ENCODE assay signal across 15 cellular contexts in the genomic region with DNA sequence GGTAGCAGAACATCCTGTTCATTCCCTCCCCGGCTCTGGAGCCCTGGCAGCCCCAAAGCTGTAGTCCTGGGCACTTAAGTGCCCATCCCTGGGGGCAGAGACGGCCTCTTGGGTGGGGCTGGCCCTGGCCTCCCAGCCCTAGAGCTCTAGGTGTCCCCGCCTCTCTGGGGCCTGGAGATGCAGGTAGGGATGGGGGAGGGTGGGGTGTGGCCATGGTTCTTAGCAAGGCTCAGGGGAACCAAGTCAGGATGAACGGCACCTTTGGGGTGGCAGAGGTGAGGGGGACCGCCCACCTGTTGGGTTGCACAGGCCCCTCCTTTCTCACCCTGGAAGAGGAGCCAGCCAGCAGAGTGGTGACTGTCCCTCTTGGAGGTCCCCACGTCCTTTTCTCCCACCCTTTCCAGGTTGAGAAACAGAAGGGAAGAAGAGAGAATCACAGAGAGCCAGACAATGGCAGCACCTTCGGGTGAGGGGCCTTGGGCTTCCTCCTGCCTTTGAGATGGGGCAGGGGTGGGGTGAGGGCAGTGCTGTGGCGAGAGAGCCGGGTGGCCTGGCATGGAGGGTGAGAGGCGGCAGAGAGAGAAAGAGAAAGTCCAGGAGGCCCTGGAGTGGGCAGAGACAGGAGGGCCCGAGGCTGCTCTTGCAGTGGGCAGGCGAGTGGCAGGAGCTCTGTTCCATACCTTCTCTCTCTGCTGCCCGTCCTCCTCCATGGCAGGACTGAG. TPM values are rescaled to one million over a fixed set of nuclear protein-coding genes. Genes with fewer than 3 reads are reported as not detected.
DNase-seq lines count a peak whose midpoint lies in the region; ATAC-seq and TF ChIP-seq lines count a peak whose summit lies in the region.
"Had no signal": no experiment of that assay in that cellular context is flagged by ENCODE, and none has a peak within 500 bp of the region (broad histone marks: within the 10 kb centered on the region; RNA-seq: fewer than 3 reads in every experiment).

No MANE protein-coding gene starts in this region.

- H3K36me3 Mint-ChIP-seq in activated naive CD4-positive, alpha-beta T cell treated with anti-CD3 and anti-CD28 coated beads, Interleukin-2, amount 50 U/mL, for 24 hours, result no peaks in the 10 kb centered on the region
- H3K36me3 Mint-ChIP-seq in activated CD4-positive, alpha-beta memory T cell treated with anti-CD3 and anti-CD28 coated beads for 36 hours, result no peaks in the 10 kb centered on the region
- H3K36me3 Mint-ChIP-seq in mesothelial cell of epicardium, result peaks cover 3% of the 10 kb centered on the region
- peaks cover 2 to 4% of the 10 kb centered on the region in 2 donors for H3K36me3 Mint-ChIP-seq in stimulated activated naive B cell treated with anti-CD40 and anti-IgM and Interleukin-4, amounts not matched to agents 10 μg/mL and 1 μg/mL and 100 μg/mL, for 72 hours

- peaks cover 23% of the 10 kb centered on the region for H3K4me1 Mint-ChIP-seq in activated naive CD4-positive, alpha-beta T cell treated with anti-CD3 and anti-CD28 coated beads, Interleukin-2, amount 50 U/mL, for 24 hours
- peaks cover 13% of the 10 kb centered on the region for H3K4me1 Mint-ChIP-seq in activated CD4-positive, alpha-beta memory T cell treated with anti-CD3 and anti-CD28 coated beads for 36 hours (ENCODE audit: low read depth)
- peaks cover 24% of the 10 kb centered on the region for H3K4me1 Mint-ChIP-seq in mesothelial cell of epicardium
- H3K4me1 Mint-ChIP-seq in stimulated activated naive B cell treated with anti-CD40 and anti-IgM and Interleukin-4, amounts not matched to agents 10 μg/mL and 1 μg/mL and 100 μg/mL, for 72 hours, result peaks cover 16 to 32% of the 10 kb centered on the region in 2 donors

- DNase-seq in activated naive CD4-positive, alpha-beta T cell (lab: John Stamatoyannopoulos, UW), result no peak
- DNase-seq in activated CD4-positive, alpha-beta memory T cell treated with anti-CD3 and anti-CD28 coated beads for 36 hours, result no peak
- DNase-seq in mesothelial cell of epicardium (ENCODE audit: low spot score in 2 of 2, unreplicated experiment in 2 of 2) (no peak), spleen (no peak), HK-2 (ENCODE audit: unreplicated experiment) (no peak)
- DNase-seq in stimulated activated naive B cell treated with anti-CD40 and anti-IgM and Interleukin-4, amounts not matched to agents 10 μg/mL and 1 μg/mL and 100 μg/mL, for 72 hours, result no peak
- DNase-seq in effector memory CD4-positive, alpha-beta T cell, result no peak
- DNase-seq: activated effector memory CD4-positive, alpha-beta T cell treated with Interleukin-2 at 50 U/mL for 16 hours; aorta; NCI-H1436 treated with DMSO at 0.1 percent for 48 hours; NCI-H774; stimulated activated naive CD4-positive, alpha-beta T cell treated with Interleukin-2 at 50 U/mL for 16 hours had no signal

- H3K9me3 Mint-ChIP-seq in activated naive CD4-positive, alpha-beta T cell treated with anti-CD3 and anti-CD28 coated beads, Interleukin-2, amount 50 U/mL, for 24 hours, result no peaks in the 10 kb centered on the region
- no peaks in the 10 kb centered on the region for H3K9me3 Mint-ChIP-seq in activated CD4-positive, alpha-beta memory T cell treated with anti-CD3 and anti-CD28 coated beads for 36 hours
- H3K9me3 Mint-ChIP-seq in mesothelial cell of epicardium, result no peaks in the 10 kb centered on the region
- no peaks in the 10 kb centered on the region for H3K9me3 Mint-ChIP-seq in stimulated activated naive B cell treated with anti-CD40 and anti-IgM and Interleukin-4, amounts not matched to agents 10 μg/mL and 1 μg/mL and 100 μg/mL, for 72 hours

- H3K27ac Mint-ChIP-seq in activated naive CD4-positive, alpha-beta T cell treated with anti-CD3 and anti-CD28 coated beads, Interleukin-2, amount 50 U/mL, for 24 hours, result no peak overlapping the region
- no peak overlapping the region for H3K27ac Mint-ChIP-seq in activated CD4-positive, alpha-beta memory T cell treated with anti-CD3 and anti-CD28 coated beads for 36 hours
- no peak overlapping the region for H3K27ac Mint-ChIP-seq in mesothelial cell of epicardium
- peak overlapping the region; percentile 33 for H3K27ac Mint-ChIP-seq in stimulated activated naive B cell treated with anti-CD40 and anti-IgM and Interleukin-4, amounts not matched to agents 10 μg/mL and 1 μg/mL and 100 μg/mL, for 72 hours

- TF ChIP-seq CTCF in mesothelial cell of epicardium (IDR thresholded peaks at IDR 0.05; ENCODE audit: unreplicated experiment) (no peak), spleen (IDR thresholded peaks at IDR 0.05 in 8 of 11, conservative IDR thresholded peaks at IDR 0.05 in 3 of 11) (no peak)

- intact Hi-C loops in activated CD4-positive, alpha-beta memory T cell treated with anti-CD3 and anti-CD28 coated beads for 36 hours (cut with micrococcal nuclease), result no loop called here
- intact Hi-C loops in spleen (cut with DNase I; ENCODE audit: low total_unique reads), result no loop called here

- no peak overlapping the region for H3K27ac ChIP-seq in spleen
- H3K27ac ChIP-seq in effector memory CD4-positive, alpha-beta T cell (ENCODE audit: insufficient read depth, low read length, poor library complexity, severe bottlenecking), result no peak overlapping the region
- H3K27ac ChIP-seq: left lung had no signal

- H3K27me3 Mint-ChIP-seq in activated naive CD4-positive, alpha-beta T cell treated with anti-CD3 and anti-CD28 coated beads, Interleukin-2, amount 50 U/mL, for 24 hours, result no peaks in the 10 kb centered on the region
- H3K27me3 Mint-ChIP-seq in activated CD4-positive, alpha-beta memory T cell treated with anti-CD3 and anti-CD28 coated beads for 36 hours, result no peaks in the 10 kb centered on the region
- no peaks in the 10 kb centered on the region for H3K27me3 Mint-ChIP-seq in mesothelial cell of epicardium (ENCODE audit: low read depth)
- H3K27me3 Mint-ChIP-seq in stimulated activated naive B cell treated with anti-CD40 and anti-IgM and Interleukin-4, amounts not matched to agents 10 μg/mL and 1 μg/mL and 100 μg/mL, for 72 hours, result no peaks in the 10 kb centered on the region

- POLR2A ChIA-PET in activated CD4-positive, alpha-beta memory T cell treated with anti-CD3 and anti-CD28 coated beads for 36 hours (lab: Charles Lee), result no interaction called here

- peak overlapping the region; percentile 42 for H3K4me3 Mint-ChIP-seq in activated naive CD4-positive, alpha-beta T cell treated with anti-CD3 and anti-CD28 coated beads, Interleukin-2, amount 50 U/mL, for 24 hours
- H3K4me3 Mint-ChIP-seq in activated CD4-positive, alpha-beta memory T cell treated with anti-CD3 and anti-CD28 coated beads for 36 hours, result peak overlapping the region; percentile 6
- H3K4me3 Mint-ChIP-seq in mesothelial cell of epicardium, result peak overlapping the region; percentile 63
- H3K4me3 Mint-ChIP-seq in stimulated activated naive B cell treated with anti-CD40 and anti-IgM and Interleukin-4, amounts not matched to agents 10 μg/mL and 1 μg/mL and 100 μg/mL, for 72 hours, result peak overlapping the region in 1 of 2 donors; percentile 29

- TF ChIP-seq POLR2A in spleen (IDR thresholded peaks at IDR 0.05), result no peak

- CTCF ChIA-PET in activated CD4-positive, alpha-beta memory T cell treated with anti-CD3 and anti-CD28 coated beads for 36 hours (lab: Charles Lee), result no interaction called here

- no peaks in the 10 kb centered on the region for H3K9me3 ChIP-seq in spleen
- H3K9me3 ChIP-seq in effector memory CD4-positive, alpha-beta T cell (ENCODE audit: control insufficient read depth, low read length), result no peaks in the 10 kb centered on the region
- H3K9me3 ChIP-seq: gastroesophageal sphincter, left lung had no signal

- 89 to 93% (median 91%) methylated on average over 11 to 13 of the region's 13 CpGs for WGBS in spleen, 5 donors

- H3K4me1 ChIP-seq in spleen, result peaks cover 10 to 40% (median 31%) of the 10 kb centered on the region in 6 donors
- H3K4me1 ChIP-seq in effector memory CD4-positive, alpha-beta T cell (ENCODE audit: control insufficient read depth, insufficient read depth, low read length, poor library complexity, severe bottlenecking), result peaks cover 17% of the 10 kb centered on the region

- H3K36me3 ChIP-seq in spleen, result peaks cover 0 to 33% (median 0%) of the 10 kb centered on the region in 6 donors
- no peaks in the 10 kb centered on the region for H3K36me3 ChIP-seq in effector memory CD4-positive, alpha-beta T cell (ENCODE audit: control insufficient read depth, insufficient read depth, low read length)

- H3K4me3 ChIP-seq in spleen, result no peak overlapping the region
- no peak overlapping the region for H3K4me3 ChIP-seq in effector memory CD4-positive, alpha-beta T cell (ENCODE audit: insufficient read depth, low read depth, low read length, poor library complexity, severe bottlenecking)
- H3K4me3 ChIP-seq: gastroesophageal sphincter, left lung had no signal

- ATAC-seq in stimulated activated naive B cell treated with anti-CD40 and anti-IgM and Interleukin-4, amounts not matched to agents 10 μg/mL and 1 μg/mL and 100 μg/mL, for 72 hours (replicated peaks), result no peak
- ATAC-seq: gastroesophageal sphincter, left lung had no signal

- no peaks in the 10 kb centered on the region for H3K27me3 ChIP-seq in spleen (replicated peaks in 1 of 7)
- H3K27me3 ChIP-seq in effector memory CD4-positive, alpha-beta T cell (replicated peaks; ENCODE audit: control insufficient read depth, insufficient read depth, low read length, poor library complexity, severe bottlenecking), result no peaks in the 10 kb centered on the region
- H3K27me3 ChIP-seq: gastroesophageal sphincter, left lung had no signal

RNA-seq across cellular contexts. Expression of gene CRAT, which starts 2.3 kb away (rescaled TPM):
- total RNA-seq in activated CD4-positive, alpha-beta memory T cell treated with anti-CD3 and anti-CD28 coated beads for 36 hours, result 10 to 100 TPM; 16.0 to 16.4 TPM
- total RNA-seq in mesothelial cell of epicardium (26.4 to 27.6 TPM (median 26.4 TPM) in 3 replicates), spleen (10 to 100 TPM; 14.9 to 32.3 (median 23.9) TPM)
- 10 to 100 TPM in 1 of 3 donors, 1 to 10 TPM in 2; 5.7 to 11.8 (median 7.1) TPM for polyA plus RNA-seq in spleen

RNA-seq across cellular contexts. Expression of gene PTPA, which starts 3.0 kb away (rescaled TPM):
- 10 to 100 TPM; 74.6 to 76.3 TPM for total RNA-seq in activated CD4-positive, alpha-beta memory T cell treated with anti-CD3 and anti-CD28 coated beads for 36 hours
- 157 to 164 TPM (median 160 TPM) in 3 replicates for total RNA-seq in mesothelial cell of epicardium
- total RNA-seq in spleen, result 100 to 1,000 TPM in 3 of 7 donors, 10 to 100 TPM in 4; 71.5 to 107 (median 88.9) TPM
- 100 to 1,000 TPM in 1 of 3 donors, 10 to 100 TPM in 2; 38.8 to 104 (median 65.4) TPM for polyA plus RNA-seq in spleen

RNA-seq across cellular contexts. Expression of gene DOLPP1, which starts 27.3 kb away (rescaled TPM):
- 10 to 100 TPM; 13.9 to 15.3 TPM for total RNA-seq in activated CD4-positive, alpha-beta memory T cell treated with anti-CD3 and anti-CD28 coated beads for 36 hours
- total RNA-seq in mesothelial cell of epicardium (16.9 to 21.5 TPM (median 20.0 TPM) in 3 replicates), spleen (10 to 100 TPM in 2 of 7 donors, 1 to 10 TPM in 5; 6.0 to 10.1 (median 9.0) TPM)
- polyA plus RNA-seq in spleen, result 1 to 10 TPM; 4.8 to 8.0 (median 5.1) TPM
